ENCODE assay signal across 28 cellular contexts in the genomic region with DNA sequence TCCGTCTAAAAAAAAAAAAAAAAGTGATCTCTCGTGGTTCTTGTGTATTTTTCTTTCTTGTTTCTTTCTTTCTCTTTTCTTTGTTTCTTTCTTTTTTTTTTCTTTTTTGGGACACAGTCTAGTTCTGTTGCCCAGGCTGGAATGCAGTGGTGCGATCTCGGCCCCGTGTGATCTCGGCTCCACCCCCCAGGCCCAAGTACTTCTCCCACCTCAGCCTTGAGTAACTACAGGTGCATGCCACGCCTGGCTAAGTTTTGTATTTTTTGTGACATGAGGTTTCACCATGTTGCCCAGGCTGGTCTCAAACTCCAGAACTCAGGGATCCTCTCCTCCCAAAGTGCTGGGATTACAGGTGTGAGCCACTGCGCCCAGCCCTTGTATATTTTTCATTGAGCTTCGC.
"Had no signal": no experiment of that assay in that cellular context is flagged by ENCODE, and none has a peak within 500 bp of the region (broad histone marks: within the 10 kb centered on the region; RNA-seq: fewer than 3 reads in every experiment).

No MANE protein-coding gene starts in this region.

- FAIRE-seq: urothelium cell line had no signal

- H3K4me3 ChIP-seq: stomach, suprapubic skin, testis, thoracic aorta, tibial artery, tibial nerve, transverse colon, upper lobe of left lung, upper lobe of right lung, uterus, vagina had no signal

- H3K4me1 Mint-ChIP-seq: stimulated activated effector memory CD8-positive, alpha-beta T cell treated with anti-CD3 and anti-CD28 coated beads, Interleukin-12 subunit alpha, Interleukin-12 subunit beta, amount 100 ng/mL, for 72 hours; stimulated activated memory B cell treated with anti-CD40 and anti-IgM and Interleukin-4, amounts not matched to agents 10 μg/mL and 1 μg/mL and 100 μg/mL, for 72 hours; stimulated activated naive B cell treated with anti-CD40 and anti-IgM and Interleukin-4, amounts not matched to agents 10 μg/mL and 1 μg/mL and 100 μg/mL, for 72 hours; stimulated activated naive CD8-positive, alpha-beta T cell treated with anti-CD3 and anti-CD28 coated beads, Interleukin-15, amount 100 ng/mL, for 72 hours had no signal

- H3K36me3 ChIP-seq: stomach, suprapubic skin, thoracic aorta, tibial artery, tibial nerve, transverse colon, upper lobe of left lung, upper lobe of right lung, uterus, vagina had no signal

- H3K4me3 Mint-ChIP-seq: stimulated activated effector memory CD8-positive, alpha-beta T cell treated with anti-CD3 and anti-CD28 coated beads, Interleukin-12 subunit alpha, Interleukin-12 subunit beta, amount 100 ng/mL, for 72 hours; stimulated activated memory B cell treated with anti-CD40 and anti-IgM and Interleukin-4, amounts not matched to agents 10 μg/mL and 1 μg/mL and 100 μg/mL, for 72 hours; stimulated activated naive B cell treated with anti-CD40 and anti-IgM and Interleukin-4, amounts not matched to agents 10 μg/mL and 1 μg/mL and 100 μg/mL, for 72 hours; stimulated activated naive CD8-positive, alpha-beta T cell treated with anti-CD3 and anti-CD28 coated beads, Interleukin-15, amount 100 ng/mL, for 72 hours; stimulated activated naive CD8-positive, alpha-beta T cell treated with anti-CD3 and anti-CD28 coated beads, Interleukin-15, Interleukin-2, amounts not matched to agents 100 ng/mL and 50 ng/mL, for 24 hours; type B pancreatic cell had no signal

- ATAC-seq: stimulated activated effector memory CD8-positive, alpha-beta T cell treated with anti-CD3 and anti-CD28 coated beads, Interleukin-12 subunit alpha, Interleukin-12 subunit beta, amount 100 ng/mL, for 72 hours; stimulated activated memory B cell treated with anti-CD40 and anti-IgM and Interleukin-4, amounts not matched to agents 10 μg/mL and 1 μg/mL and 100 μg/mL, for 72 hours; stimulated activated naive B cell treated with anti-CD40 and anti-IgM and Interleukin-4, amounts not matched to agents 10 μg/mL and 1 μg/mL and 100 μg/mL, for 72 hours; stimulated activated naive CD8-positive, alpha-beta T cell treated with anti-CD3 and anti-CD28 coated beads, Interleukin-15, amount 100 ng/mL, for 72 hours; stimulated activated naive CD8-positive, alpha-beta T cell treated with anti-CD3 and anti-CD28 coated beads, Interleukin-15, Interleukin-2, amounts not matched to agents 100 U/mL and 50 U/mL, for 24 hours; upper lobe of right lung had no signal

- H3K27me3 Mint-ChIP-seq: stimulated activated memory B cell treated with anti-CD40 and anti-IgM and Interleukin-4, amounts not matched to agents 10 μg/mL and 1 μg/mL and 100 μg/mL, for 72 hours; stimulated activated naive B cell treated with anti-CD40 and anti-IgM and Interleukin-4, amounts not matched to agents 10 μg/mL and 1 μg/mL and 100 μg/mL, for 72 hours; stimulated activated naive CD8-positive, alpha-beta T cell treated with anti-CD3 and anti-CD28 coated beads, Interleukin-15, amount 100 ng/mL, for 72 hours; stimulated activated naive CD8-positive, alpha-beta T cell treated with anti-CD3 and anti-CD28 coated beads, Interleukin-15, Interleukin-2, amounts not matched to agents 100 ng/mL and 50 ng/mL, for 24 hours; type B pancreatic cell had no signal

- H3K4me1 ChIP-seq: stomach, suprapubic skin, testis, tibial artery, tibial nerve, transverse colon, upper lobe of left lung, upper lobe of right lung, uterus, vagina had no signal

- H3K27ac ChIP-seq: stomach, suprapubic skin, testis, thoracic aorta, tibial artery, tibial nerve, transverse colon, upper lobe of left lung, upper lobe of right lung, uterus, vagina had no signal

- H3K9me3 ChIP-seq: stomach, suprapubic skin, testis, thoracic aorta, tibial artery, tibial nerve, transverse colon, upper lobe of left lung, upper lobe of right lung, uterus, vagina had no signal

- H3K27me3 ChIP-seq: stomach, suprapubic skin, testis, tibial artery, tibial nerve, transverse colon, upper lobe of left lung, upper lobe of right lung, uterus, vagina had no signal

- H3K9me3 Mint-ChIP-seq: stimulated activated effector memory CD8-positive, alpha-beta T cell treated with anti-CD3 and anti-CD28 coated beads, Interleukin-12 subunit alpha, Interleukin-12 subunit beta, amount 100 ng/mL, for 72 hours; stimulated activated memory B cell treated with anti-CD40 and anti-IgM and Interleukin-4, amounts not matched to agents 10 μg/mL and 1 μg/mL and 100 μg/mL, for 72 hours; stimulated activated naive B cell treated with anti-CD40 and anti-IgM and Interleukin-4, amounts not matched to agents 10 μg/mL and 1 μg/mL and 100 μg/mL, for 72 hours; stimulated activated naive CD8-positive, alpha-beta T cell treated with anti-CD3 and anti-CD28 coated beads, Interleukin-15, amount 100 ng/mL, for 72 hours; stimulated activated naive CD8-positive, alpha-beta T cell treated with anti-CD3 and anti-CD28 coated beads, Interleukin-15, Interleukin-2, amounts not matched to agents 100 ng/mL and 50 ng/mL, for 24 hours; type B pancreatic cell had no signal

- DNase-seq: stimulated activated CD4-positive, alpha-beta T cell treated with anti-CD3 and anti-CD28 coated beads, Interleukin-2, amount 100 ng/mL, for 48 hours; stimulated activated CD4-positive, alpha-beta T cell treated with anti-CD3 and anti-CD28 coated beads, Interleukin-4, amount 100 ng/mL, for 1 hour; stimulated activated CD4-positive, alpha-beta T cell treated with anti-CD3 and anti-CD28 coated beads, Interleukin-4, amount 100 ng/mL, for 24 hours; stimulated activated CD4-positive, alpha-beta T cell treated with anti-CD3 and anti-CD28 coated beads, Interleukin-4, amount 100 ng/mL, for 4 hours; stimulated activated CD8-positive, alpha-beta memory T cell treated with anti-CD3 and anti-CD28 coated beads, Interleukin-4, amount 100 ng/mL, for 48 hours; stimulated activated naive B cell treated with anti-CD40 and anti-IgM and Interleukin-4, amounts not matched to agents 10 μg/mL and 1 μg/mL and 100 μg/mL, for 72 hours; stimulated activated naive CD4-positive, alpha-beta T cell; stimulated activated naive CD4-positive, alpha-beta T cell treated with Interleukin-2 at 50 U/mL for 16 hours; stimulated activated naive CD8-positive, alpha-beta T cell treated with anti-CD3 and anti-CD28 coated beads, Interleukin-15, amount 100 ng/mL, for 72 hours; stimulated activated naive CD8-positive, alpha-beta T cell treated with anti-CD3 and anti-CD28 coated beads, Interleukin-15, Interleukin-2, amounts not matched to agents 100 U/mL and 50 U/mL, for 24 hours; stomach; substantia nigra; testis; tibial artery; transverse colon; trophoblast cell; upper lobe of right lung; uterus had no signal

- H3K36me3 Mint-ChIP-seq: stimulated activated effector memory CD8-positive, alpha-beta T cell treated with anti-CD3 and anti-CD28 coated beads, Interleukin-12 subunit alpha, Interleukin-12 subunit beta, amount 100 ng/mL, for 72 hours; stimulated activated memory B cell treated with anti-CD40 and anti-IgM and Interleukin-4, amounts not matched to agents 10 μg/mL and 1 μg/mL and 100 μg/mL, for 72 hours; stimulated activated naive B cell treated with anti-CD40 and anti-IgM and Interleukin-4, amounts not matched to agents 10 μg/mL and 1 μg/mL and 100 μg/mL, for 72 hours; type B pancreatic cell had no signal

- H3K27ac Mint-ChIP-seq: stimulated activated effector memory CD8-positive, alpha-beta T cell treated with anti-CD3 and anti-CD28 coated beads, Interleukin-12 subunit alpha, Interleukin-12 subunit beta, amount 100 ng/mL, for 72 hours; stimulated activated memory B cell treated with anti-CD40 and anti-IgM and Interleukin-4, amounts not matched to agents 10 μg/mL and 1 μg/mL and 100 μg/mL, for 72 hours; stimulated activated naive B cell treated with anti-CD40 and anti-IgM and Interleukin-4, amounts not matched to agents 10 μg/mL and 1 μg/mL and 100 μg/mL, for 72 hours; stimulated activated naive CD8-positive, alpha-beta T cell treated with anti-CD3 and anti-CD28 coated beads, Interleukin-15, amount 100 ng/mL, for 72 hours; stimulated activated naive CD8-positive, alpha-beta T cell treated with anti-CD3 and anti-CD28 coated beads, Interleukin-15, Interleukin-2, amounts not matched to agents 100 ng/mL and 50 ng/mL, for 24 hours; type B pancreatic cell had no signal
